ENCODE assay signal across 19 cellular contexts in the genomic region with DNA sequence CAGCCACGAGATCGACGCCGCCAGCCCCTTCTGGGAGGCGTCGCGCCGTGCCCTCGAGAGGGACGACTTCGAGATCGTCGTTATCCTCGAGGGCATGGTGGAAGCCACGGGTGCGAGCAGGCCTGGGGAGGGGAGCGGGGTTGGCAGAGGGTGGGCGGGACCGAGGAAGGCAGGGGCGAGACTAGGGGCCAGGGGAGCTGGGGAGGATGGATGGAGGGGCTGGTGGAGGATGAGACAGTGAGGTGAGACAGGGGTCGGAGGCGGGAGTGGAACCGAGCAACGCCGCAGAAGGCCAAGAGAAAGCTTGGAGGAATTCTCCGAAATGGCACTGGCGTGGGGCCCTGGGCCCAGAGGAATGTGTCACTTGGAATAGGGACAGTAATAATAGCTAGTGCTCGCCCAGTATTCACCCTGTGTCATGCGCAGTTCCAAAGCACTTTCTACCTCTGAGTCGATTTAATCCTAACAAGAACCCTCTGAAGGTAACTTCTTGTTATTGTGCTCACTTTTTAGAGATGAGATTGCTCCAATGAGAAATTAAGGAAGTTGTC. TPM values are rescaled to one million over a fixed set of nuclear protein-coding genes. Genes with fewer than 3 reads are reported as not detected.
"Had no signal": no experiment of that assay in that cellular context is flagged by ENCODE, and none has a peak within 500 bp of the region (broad histone marks: within the 10 kb centered on the region; RNA-seq: fewer than 3 reads in every experiment).

No MANE protein-coding gene starts in this region.

- H3K4me3 ChIP-seq: left lung, SJCRH30 had no signal

- H3K9ac ChIP-seq: neural progenitor cell had no signal

- H3K36me3 Mint-ChIP-seq: neural progenitor cell had no signal

- H3K4me1 ChIP-seq: foreskin keratinocyte, neural progenitor cell, SJCRH30 had no signal

- H3K27ac Mint-ChIP-seq: activated naive CD8-positive, alpha-beta T cell treated with anti-CD3 and anti-CD28 coated beads, Interleukin-2, amount 10 ng/mL, durations not matched to agents 7 days and 5 days; activated T-helper 1 cell treated with anti-CD3 and anti-CD28 coated beads, Interleukin-12 subunit alpha, Interleukin-12 subunit beta, Interleukin-2, Interleukin-4 antibody, amounts not matched to agents 30 ng/mL and 10 ng/mL and 1 ng/mL, durations not matched to agents 14 hours and 24 hours and 36 hours; neural progenitor cell; T-helper 1 cell treated with Interleukin-12 subunit alpha and Interleukin-12 subunit beta and Interleukin-4 antibody, amounts not matched to agents 30 μg/mL and 1 μg/mL, for 36 hours had no signal

- H3K27me3 ChIP-seq: ovary had no signal

- H3K9me3 Mint-ChIP-seq: activated naive CD8-positive, alpha-beta T cell treated with anti-CD3 and anti-CD28 coated beads, Interleukin-2, amount 10 ng/mL, durations not matched to agents 7 days and 5 days; activated T-helper 1 cell treated with anti-CD3 and anti-CD28 coated beads, Interleukin-12 subunit alpha, Interleukin-12 subunit beta, Interleukin-2, Interleukin-4 antibody, amounts not matched to agents 30 ng/mL and 10 ng/mL and 1 ng/mL, durations not matched to agents 14 hours and 24 hours and 36 hours; T-helper 1 cell treated with Interleukin-12 subunit alpha and Interleukin-12 subunit beta and Interleukin-4 antibody, amounts not matched to agents 30 μg/mL and 1 μg/mL, for 36 hours had no signal

- H3K27ac ChIP-seq: brain microvascular endothelial cell, epithelial cell of prostate, foreskin keratinocyte, left lung, neural progenitor cell, ovary, SJCRH30, skin epidermis, upper lobe of left lung, VCaP had no signal

- H3K9me3 ChIP-seq: left lung, ovary, SJCRH30, upper lobe of left lung had no signal

- H3K36me3 ChIP-seq: brain microvascular endothelial cell, neural progenitor cell, ovary, SJCRH30 had no signal

RNA-seq across cellular contexts. Expression of a gene that starts 3.5 kb away (rescaled TPM):
- total RNA-seq: activated naive CD8-positive, alpha-beta T cell treated with anti-CD3 and anti-CD28 coated beads, Interleukin-2, amount 10 ng/mL, durations not matched to agents 7 days and 5 days; activated T-helper 1 cell treated with anti-CD3 and anti-CD28 coated beads, Interleukin-12 subunit alpha, Interleukin-12 subunit beta, Interleukin-2, Interleukin-4 antibody, amounts not matched to agents 30 ng/mL and 10 ng/mL and 1 ng/mL, durations not matched to agents 14 hours and 24 hours and 36 hours; dermis microvascular lymphatic vessel endothelial cell; foreskin keratinocyte; kidney; left lung; lung microvascular endothelial cell; myocyte; ovary; pulmonary artery endothelial cell; SJCRH30; upper lobe of left lung had no signal
- polyA plus RNA-seq: fibroblast of lung, foreskin keratinocyte had no signal

RNA-seq across cellular contexts. Expression of a gene that starts 14.9 kb away (rescaled TPM):
- total RNA-seq: activated naive CD8-positive, alpha-beta T cell treated with anti-CD3 and anti-CD28 coated beads, Interleukin-2, amount 10 ng/mL, durations not matched to agents 7 days and 5 days; activated T-helper 1 cell treated with anti-CD3 and anti-CD28 coated beads, Interleukin-12 subunit alpha, Interleukin-12 subunit beta, Interleukin-2, Interleukin-4 antibody, amounts not matched to agents 30 ng/mL and 10 ng/mL and 1 ng/mL, durations not matched to agents 14 hours and 24 hours and 36 hours; dermis microvascular lymphatic vessel endothelial cell; fibroblast of lung; foreskin keratinocyte; lung microvascular endothelial cell; myocyte; pulmonary artery endothelial cell had no signal
- polyA plus RNA-seq: fibroblast of lung, foreskin keratinocyte had no signal

RNA-seq across cellular contexts. Expression of a gene that starts 30.7 kb away (rescaled TPM):
- total RNA-seq: activated naive CD8-positive, alpha-beta T cell treated with anti-CD3 and anti-CD28 coated beads, Interleukin-2, amount 10 ng/mL, durations not matched to agents 7 days and 5 days; activated T-helper 1 cell treated with anti-CD3 and anti-CD28 coated beads, Interleukin-12 subunit alpha, Interleukin-12 subunit beta, Interleukin-2, Interleukin-4 antibody, amounts not matched to agents 30 ng/mL and 10 ng/mL and 1 ng/mL, durations not matched to agents 14 hours and 24 hours and 36 hours; dermis microvascular lymphatic vessel endothelial cell; foreskin keratinocyte; lung microvascular endothelial cell; pulmonary artery endothelial cell had no signal
- polyA plus RNA-seq: foreskin keratinocyte had no signal
